8 cellular contexts compared by ENCODE assay signal in the genomic region with DNA sequence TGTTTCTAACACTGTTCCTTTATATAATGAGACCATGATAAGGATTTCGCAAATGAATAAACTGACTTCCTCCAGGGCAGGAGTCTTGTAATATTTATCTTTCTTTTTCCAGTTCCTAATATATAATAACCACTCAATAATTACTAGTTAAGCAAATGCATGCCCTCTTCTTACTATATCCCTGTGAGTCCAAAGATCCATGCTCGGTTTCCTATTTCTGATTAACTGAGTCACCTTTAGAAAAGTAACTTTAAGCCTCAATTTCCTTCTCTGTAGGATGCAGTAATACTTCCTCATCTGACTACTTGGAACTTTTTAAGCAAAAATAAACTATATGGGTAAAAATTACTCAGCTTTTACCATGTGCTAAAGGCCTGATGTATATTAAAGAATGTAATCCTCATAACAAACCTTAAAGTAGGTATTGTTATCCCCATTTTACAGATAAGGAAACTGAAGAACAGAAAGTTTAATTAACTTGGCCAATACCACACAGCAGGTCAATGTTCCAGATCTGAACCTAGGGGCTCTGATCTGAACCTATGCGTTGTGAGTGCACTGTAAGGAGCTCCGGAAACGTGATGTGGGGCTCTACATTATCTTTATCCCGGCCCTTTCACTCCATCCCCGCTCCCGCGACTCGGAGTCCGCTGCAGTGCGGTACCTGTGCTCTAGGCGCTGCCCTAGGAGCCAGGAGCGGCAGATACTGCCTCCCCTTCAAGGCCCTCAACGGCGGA. TPM values are rescaled to one million over a fixed set of nuclear protein-coding genes. Genes with fewer than 3 reads are reported as not detected.
DNase-seq lines count a peak whose midpoint lies in the region; ATAC-seq and TF ChIP-seq lines count a peak whose summit lies in the region.

No MANE protein-coding gene starts in this region.

- peak overlapping the region; percentile 91 for H3K4me3 ChIP-seq in DOHH2 (ENCODE audit: low read length)
- peak overlapping the region; percentile 88 for H3K4me3 ChIP-seq in iPS-18c (ENCODE audit: insufficient read depth, low read depth, low read length)

- no peaks in the 10 kb centered on the region for H3K9me3 ChIP-seq in DOHH2 (ENCODE audit: control insufficient read depth, insufficient read depth, low read length)
- H3K9me3 ChIP-seq in iPS-18c (ENCODE audit: control insufficient read depth, insufficient read depth, low read length) = no peaks in the 10 kb centered on the region

- peaks cover 19% of the 10 kb centered on the region for H3K4me1 ChIP-seq in DOHH2 (ENCODE audit: control insufficient read depth, low read length)

- CTCF ChIA-PET in activated CD8-positive, alpha-beta T cell treated with anti-CD3 and anti-CD28 coated beads for 36 hours (lab: Charles Lee) = interaction anchor here (0.8 to 1.8 kb wide), 7 partner anchors 10 to 314 kb away, joined by 3 to 8 read pairs (median 4); partner anchors contain the start of gene GOT1

- TF ChIP-seq CTCF in DOHH2 (IDR thresholded peaks at IDR 0.05; ENCODE audit: low read depth, low read length, poor library complexity, severe bottlenecking) (no peak), GM13976 (IDR thresholded peaks at IDR 0.05; ENCODE audit: borderline replicate concordance, control extremely low read depth, extremely low read depth, insufficient read depth, missing control alignments) (no peak)
- peak; percentile 29 for TF ChIP-seq CTCF in activated CD8-positive, alpha-beta T cell treated with anti-CD3 and anti-CD28 coated beads for 36 hours (IDR thresholded peaks at IDR 0.05)

- no peaks in the 10 kb centered on the region for H4K20me1 ChIP-seq in DOHH2 (ENCODE audit: control insufficient read depth, insufficient read depth, low read depth, low read length)

- no peaks in the 10 kb centered on the region for H3K27me3 ChIP-seq in DOHH2 (ENCODE audit: control insufficient read depth, low read length)

- H3K36me3 Mint-ChIP-seq in activated CD8-positive, alpha-beta T cell treated with anti-CD3 and anti-CD28 coated beads for 36 hours (ENCODE audit: low read depth) = peaks cover 44% of the 10 kb centered on the region

- intact Hi-C loops in activated CD8-positive, alpha-beta T cell treated with anti-CD3 and anti-CD28 coated beads for 36 hours (cut with micrococcal nuclease) = no loop called here

- H3K36me3 ChIP-seq in DOHH2 (ENCODE audit: control insufficient read depth, low read length) = peaks cover 62% of the 10 kb centered on the region

- peak; percentile 35 for ATAC-seq in HG02610 (IDR thresholded peaks at IDR 0.05; ENCODE audit: unreplicated experiment)
- no peak for ATAC-seq in activated CD8-positive, alpha-beta T cell treated with anti-CD3 and anti-CD28 coated beads for 36 hours

- in situ Hi-C loops in GM13976 (cut with MboI; ENCODE audit: low sequenced_read_pairs, unreplicated experiment) = no loop called here

- peaks cover 66% of the 10 kb centered on the region for H3K79me2 ChIP-seq in DOHH2 (ENCODE audit: control insufficient read depth, low read length)

- no peak for DNase-seq in activated CD8-positive, alpha-beta T cell treated with anti-CD3 and anti-CD28 coated beads for 36 hours
- DNase-seq in stimulated activated CD4-positive, alpha-beta T cell treated with anti-CD3 and anti-CD28 coated beads, Interleukin-4, amount 100 ng/mL, for 4 hours = no peak
- DNase-seq in GM13976 (ENCODE audit: low spot score) (no peak), glomerular visceral epithelial cell (ENCODE audit: extremely low spot score) (no peak)

- H3K4me2 ChIP-seq in DOHH2 (ENCODE audit: low read length) = peak overlapping the region; percentile 86

- H3K4me3 Mint-ChIP-seq in activated CD8-positive, alpha-beta T cell treated with anti-CD3 and anti-CD28 coated beads for 36 hours = peak overlapping the region; percentile 99

- peaks cover 33% of the 10 kb centered on the region for H3K4me1 Mint-ChIP-seq in activated CD8-positive, alpha-beta T cell treated with anti-CD3 and anti-CD28 coated beads for 36 hours (ENCODE audit: low read depth)

- H3F3A ChIP-seq in DOHH2 (ENCODE audit: control insufficient read depth, insufficient read depth) = no peaks in the 10 kb centered on the region

- POLR2A ChIA-PET in activated CD8-positive, alpha-beta T cell treated with anti-CD3 and anti-CD28 coated beads for 36 hours (lab: Charles Lee) = interaction anchor here (0.7 to 2.4 kb wide), 7 partner anchors 9 to 642 kb away, joined by 3 to 26 read pairs (median 5); partner anchors contain the start of genes ENTPD7, GOT1 and SLC25A28

- H3K27ac ChIP-seq in DOHH2 (ENCODE audit: low read depth, low read length) = peak overlapping the region; percentile 67
- peak overlapping the region; percentile 63 for H3K27ac ChIP-seq in temporal lobe (ENCODE audit: low read depth, low read length)

- peak overlapping the region; percentile 100 for H3K27ac Mint-ChIP-seq in activated CD8-positive, alpha-beta T cell treated with anti-CD3 and anti-CD28 coated beads for 36 hours

- H3K27me3 Mint-ChIP-seq in activated CD8-positive, alpha-beta T cell treated with anti-CD3 and anti-CD28 coated beads for 36 hours = no peaks in the 10 kb centered on the region

- H3K9me3 Mint-ChIP-seq in activated CD8-positive, alpha-beta T cell treated with anti-CD3 and anti-CD28 coated beads for 36 hours = no peaks in the 10 kb centered on the region

- no peaks in the 10 kb centered on the region for H3K9me2 ChIP-seq in DOHH2 (replicated peaks; ENCODE audit: control insufficient read depth, low read length)

RNA-seq across cellular contexts. Expression of gene COX15, which starts 0.5 kb away (rescaled TPM):
- total RNA-seq in activated CD8-positive, alpha-beta T cell treated with anti-CD3 and anti-CD28 coated beads for 36 hours = 10 to 100 TPM; 34.2 to 35.3 TPM
- 30.0 TPM for total RNA-seq in temporal lobe

RNA-seq across cellular contexts. Expression of gene CUTC, which starts 0.6 kb away (rescaled TPM):
- total RNA-seq in activated CD8-positive, alpha-beta T cell treated with anti-CD3 and anti-CD28 coated beads for 36 hours = 10 to 100 TPM; 37.4 to 38.1 TPM
- 7.1 TPM for total RNA-seq in temporal lobe

RNA-seq across cellular contexts. Expression of gene ABCC2, which starts 51.0 kb away (rescaled TPM):
- 1 to 10 TPM in 1 of 2 experiments, under 1 TPM in 1; 0.87 to 1.0 TPM for total RNA-seq in activated CD8-positive, alpha-beta T cell treated with anti-CD3 and anti-CD28 coated beads for 36 hours
- total RNA-seq in temporal lobe = 0.49 TPM
